ENCODE assay signal across 15 cellular contexts in the genomic region with DNA sequence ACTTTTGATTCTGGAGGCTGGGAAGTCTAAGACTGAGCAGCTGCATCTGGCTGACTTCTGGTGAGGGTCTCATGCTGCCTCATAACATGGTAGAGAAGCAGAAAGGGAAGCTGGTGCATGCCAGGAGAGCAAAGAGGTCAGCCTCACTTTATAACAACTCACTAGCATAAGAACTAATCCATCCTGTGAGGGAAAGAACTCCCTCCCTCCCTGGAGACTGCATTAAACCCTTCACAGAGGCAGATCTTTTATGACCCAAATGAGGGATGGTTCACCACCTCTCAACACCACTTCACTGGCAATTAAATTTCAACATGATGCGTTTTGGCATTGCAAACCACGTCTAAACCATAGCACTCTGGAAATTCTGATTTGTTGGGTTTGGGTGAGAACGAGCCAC.
"Had no signal": no experiment of that assay in that cellular context is flagged by ENCODE, and none has a peak within 500 bp of the region (broad histone marks: within the 10 kb centered on the region; RNA-seq: fewer than 3 reads in every experiment).

No MANE protein-coding gene starts in this region.

- H3K36me3 ChIP-seq: right lobe of liver had no signal

- H3K27me3 ChIP-seq: esophagus squamous epithelium, right lobe of liver, suprapubic skin had no signal

- H3K27ac ChIP-seq: esophagus squamous epithelium, right lobe of liver, suprapubic skin had no signal

- ATAC-seq: left ventricle myocardium superior, right lobe of liver had no signal

- H3K9me3 Mint-ChIP-seq: activated naive CD8-positive, alpha-beta T cell treated with anti-CD3 and anti-CD28 coated beads, Interleukin-2, amount 10 ng/mL, durations not matched to agents 7 days and 5 days; activated T-helper 1 cell treated with anti-CD3 and anti-CD28 coated beads, Interleukin-12 subunit alpha, Interleukin-12 subunit beta, Interleukin-2, Interleukin-4 antibody, amounts not matched to agents 30 ng/mL and 10 ng/mL and 1 ng/mL, durations not matched to agents 14 hours and 24 hours and 36 hours; memory B cell; stimulated activated naive CD8-positive, alpha-beta T cell treated with anti-CD3 and anti-CD28 coated beads, Interleukin-15, Interleukin-2, amounts not matched to agents 100 ng/mL and 50 ng/mL, for 24 hours; T-helper 2 cell treated with Interferon-gamma antibody and Interleukin-4, amounts not matched to agents 5 μg/mL and 100 μg/mL, for 36 hours; type B pancreatic cell had no signal

- H3K4me1 ChIP-seq: esophagus squamous epithelium, right lobe of liver, suprapubic skin had no signal

- H3K27me3 Mint-ChIP-seq: activated naive CD8-positive, alpha-beta T cell treated with anti-CD3 and anti-CD28 coated beads, Interleukin-2, amount 10 ng/mL, durations not matched to agents 7 days and 5 days; memory B cell; stimulated activated naive CD8-positive, alpha-beta T cell treated with anti-CD3 and anti-CD28 coated beads, Interleukin-15, Interleukin-2, amounts not matched to agents 100 ng/mL and 50 ng/mL, for 24 hours; type B pancreatic cell had no signal

- H3K9me3 ChIP-seq: esophagus squamous epithelium, right lobe of liver, suprapubic skin had no signal

- DNase-seq: activated naive CD8-positive, alpha-beta T cell treated with anti-CD3 and anti-CD28 coated beads, Interleukin-2, amount 10 ng/mL, durations not matched to agents 7 days and 5 days; aorta; effector CD8-positive, alpha-beta T cell; esophagus squamous epithelium; hippocampal formation; kidney glomerular epithelial cell; left ventricle myocardium superior; right lobe of liver had no signal

- H3K4me3 Mint-ChIP-seq: activated naive CD8-positive, alpha-beta T cell treated with anti-CD3 and anti-CD28 coated beads, Interleukin-2, amount 10 ng/mL, durations not matched to agents 7 days and 5 days; activated T-helper 1 cell treated with anti-CD3 and anti-CD28 coated beads, Interleukin-12 subunit alpha, Interleukin-12 subunit beta, Interleukin-2, Interleukin-4 antibody, amounts not matched to agents 30 ng/mL and 10 ng/mL and 1 ng/mL, durations not matched to agents 14 hours and 24 hours and 36 hours; memory B cell; nephron; stimulated activated naive CD8-positive, alpha-beta T cell treated with anti-CD3 and anti-CD28 coated beads, Interleukin-15, Interleukin-2, amounts not matched to agents 100 ng/mL and 50 ng/mL, for 24 hours; T-helper 2 cell treated with Interferon-gamma antibody and Interleukin-4, amounts not matched to agents 5 μg/mL and 100 μg/mL, for 36 hours; type B pancreatic cell had no signal

- H3K27ac Mint-ChIP-seq: activated naive CD8-positive, alpha-beta T cell treated with anti-CD3 and anti-CD28 coated beads, Interleukin-2, amount 10 ng/mL, durations not matched to agents 7 days and 5 days; activated T-helper 1 cell treated with anti-CD3 and anti-CD28 coated beads, Interleukin-12 subunit alpha, Interleukin-12 subunit beta, Interleukin-2, Interleukin-4 antibody, amounts not matched to agents 30 ng/mL and 10 ng/mL and 1 ng/mL, durations not matched to agents 14 hours and 24 hours and 36 hours; memory B cell; nephron; stimulated activated naive CD8-positive, alpha-beta T cell treated with anti-CD3 and anti-CD28 coated beads, Interleukin-15, Interleukin-2, amounts not matched to agents 100 ng/mL and 50 ng/mL, for 24 hours; T-helper 2 cell treated with Interferon-gamma antibody and Interleukin-4, amounts not matched to agents 5 μg/mL and 100 μg/mL, for 36 hours; type B pancreatic cell had no signal

- H3K4me1 Mint-ChIP-seq: activated naive CD8-positive, alpha-beta T cell treated with anti-CD3 and anti-CD28 coated beads, Interleukin-2, amount 10 ng/mL, durations not matched to agents 7 days and 5 days; memory B cell; nephron had no signal

- H3K4me3 ChIP-seq: esophagus squamous epithelium, right lobe of liver, suprapubic skin had no signal
